Comparison of ENCODE assay signal across 7 cellular contexts in genomic region chr2:123993728-123994323, GRCh38. TPM values are rescaled to one million over a fixed set of nuclear protein-coding genes. Genes with fewer than 3 reads are reported as not detected.
DNase-seq lines count a peak whose midpoint lies in the region; ATAC-seq and TF ChIP-seq lines count a peak whose summit lies in the region.

No MANE protein-coding gene starts in this region.

- H3K9me3 ChIP-seq in thyroid gland: no peaks in the 10 kb centered on the region

- no peak for ATAC-seq in activated CD8-positive, alpha-beta T cell treated with anti-CD3 and anti-CD28 coated beads, Interleukin-2, amount 10 ng/mL, durations not matched to agents 7 days and 5 days
- ATAC-seq in activated naive CD4-positive, alpha-beta T cell treated with anti-CD3 and anti-CD28 coated beads, Interleukin-2, amount 50 U/mL, for 72 hours: no peak

- TF ChIP-seq POLR2A in thyroid gland (IDR thresholded peaks at IDR 0.05): no peak

- H3K27ac ChIP-seq in thyroid gland: no peak overlapping the region

- H3K4me3 Mint-ChIP-seq in activated CD8-positive, alpha-beta T cell treated with anti-CD3 and anti-CD28 coated beads, Interleukin-2, amount 10 ng/mL, durations not matched to agents 7 days and 5 days: no peak overlapping the region

- intact Hi-C loops in thyroid gland (cut with DNase I): no loop called here

- TF ChIP-seq CTCF in GM20000 (IDR thresholded peaks at IDR 0.05; ENCODE audit: extremely low read depth, missing control alignments): peak; percentile 14
- TF ChIP-seq CTCF in thyroid gland (IDR thresholded peaks at IDR 0.05): peak in 4 of 6 experiments; percentile 8 to 51 (median 26)

- H3K4me1 ChIP-seq in thyroid gland: no peaks in the 10 kb centered on the region

- no peaks in the 10 kb centered on the region for H3K4me1 Mint-ChIP-seq in activated CD8-positive, alpha-beta T cell treated with anti-CD3 and anti-CD28 coated beads, Interleukin-2, amount 10 ng/mL, durations not matched to agents 7 days and 5 days (ENCODE audit: low read depth)

- H3K27me3 ChIP-seq in thyroid gland: no peaks in the 10 kb centered on the region

- H3K9me3 Mint-ChIP-seq in activated CD8-positive, alpha-beta T cell treated with anti-CD3 and anti-CD28 coated beads, Interleukin-2, amount 10 ng/mL, durations not matched to agents 7 days and 5 days (ENCODE audit: insufficient read depth): peaks cover 4% of the 10 kb centered on the region
- H3K9me3 Mint-ChIP-seq in activated naive CD4-positive, alpha-beta T cell treated with anti-CD3 and anti-CD28 coated beads, Interleukin-2, amount 50 U/mL, for 72 hours: peaks cover 0 to 8% of the 10 kb centered on the region in 2 donors

- in situ Hi-C loops in KBM-7 (cut with MboI; ENCODE audit: low pct_unique_long_range_greater_than_20kb, low sequenced_read_pairs): no loop called here

- H3K27me3 Mint-ChIP-seq in activated CD8-positive, alpha-beta T cell treated with anti-CD3 and anti-CD28 coated beads, Interleukin-2, amount 10 ng/mL, durations not matched to agents 7 days and 5 days (ENCODE audit: low read depth): no peaks in the 10 kb centered on the region

- CTCF ChIA-PET in activated CD8-positive, alpha-beta T cell treated with anti-CD3 and anti-CD28 coated beads, Interleukin-2, amount 10 ng/mL, durations not matched to agents 7 days and 5 days (lab: Charles Lee): no interaction called here

- no peaks in the 10 kb centered on the region for H3K36me3 Mint-ChIP-seq in activated CD8-positive, alpha-beta T cell treated with anti-CD3 and anti-CD28 coated beads, Interleukin-2, amount 10 ng/mL, durations not matched to agents 7 days and 5 days (ENCODE audit: low read depth)
- H3K36me3 Mint-ChIP-seq in activated naive CD4-positive, alpha-beta T cell treated with anti-CD3 and anti-CD28 coated beads, Interleukin-2, amount 50 U/mL, for 72 hours: no peaks in the 10 kb centered on the region

- POLR2A ChIA-PET in activated CD8-positive, alpha-beta T cell treated with anti-CD3 and anti-CD28 coated beads, Interleukin-2, amount 10 ng/mL, durations not matched to agents 7 days and 5 days (lab: Charles Lee): no interaction called here

- H3K36me3 ChIP-seq in thyroid gland: no peaks in the 10 kb centered on the region

- peak; percentile 16 for DNase-seq in GM03348 (ENCODE audit: low spot score)
- DNase-seq in GM20000 (ENCODE audit: low spot score): peak; percentile 23
- peak; percentile 60 for DNase-seq in KBM-7
- DNase-seq in activated CD8-positive, alpha-beta T cell treated with anti-CD3 and anti-CD28 coated beads, Interleukin-2, amount 10 ng/mL, durations not matched to agents 7 days and 5 days: peak; percentile 24
- peak; percentile 56 for DNase-seq in inferior parietal cortex (ENCODE audit: extremely low spot score)
- DNase-seq in thyroid gland: peak; percentile 16 to 25
- DNase-seq in activated naive CD4-positive, alpha-beta T cell treated with anti-CD3 and anti-CD28 coated beads, Interleukin-2, amount 50 U/mL, for 72 hours (ENCODE audit: low spot score in 2 of 2): no peak

- 32 to 36% methylated on average over 8 of the region's 8 CpGs for WGBS in thyroid gland, 2 donors

- H3K27ac Mint-ChIP-seq in activated CD8-positive, alpha-beta T cell treated with anti-CD3 and anti-CD28 coated beads, Interleukin-2, amount 10 ng/mL, durations not matched to agents 7 days and 5 days: no peak overlapping the region
- H3K27ac Mint-ChIP-seq in activated naive CD4-positive, alpha-beta T cell treated with anti-CD3 and anti-CD28 coated beads, Interleukin-2, amount 50 U/mL, for 72 hours: no peak overlapping the region

- H3K4me3 ChIP-seq in thyroid gland (replicated peaks in 1 of 3): no peak overlapping the region

RNA-seq across cellular contexts. Expression of gene CNTNAP5, which starts 31.3 kb away (rescaled TPM):
- total RNA-seq in activated CD8-positive, alpha-beta T cell treated with anti-CD3 and anti-CD28 coated beads, Interleukin-2, amount 10 ng/mL, durations not matched to agents 7 days and 5 days: not detected
- total RNA-seq in thyroid gland: not detected
- not detected for total RNA-seq in activated naive CD4-positive, alpha-beta T cell treated with anti-CD3 and anti-CD28 coated beads, Interleukin-2, amount 50 U/mL, for 72 hours

Comparison
In these comparisons a context has a peak if more than half of its experiments do, and no peak if none do; other contexts are left out.
1. DNase-seq: peak in GM03348 (single experiment), GM20000 (single experiment), KBM-7 (single experiment), activated CD8-positive, alpha-beta T cell treated with anti-CD3 and anti-CD28 coated beads, Interleukin-2, amount 10 ng/mL, durations not matched to agents 7 days and 5 days (single experiment), inferior parietal cortex (single experiment) and thyroid gland (2 of 2); none in activated naive CD4-positive, alpha-beta T cell treated with anti-CD3 and anti-CD28 coated beads, Interleukin-2, amount 50 U/mL, for 72 hours (0 of 2).